1 cellular context compared by ENCODE assay signal in genomic region chr18:10805587-10806088, GRCh38.
TF ChIP-seq lines count a peak whose summit lies in the region.

No MANE protein-coding gene starts in this region.

TF ChIP-seq in K562, 482 proteins besides CTCF, POLR2A, EP300 and RAD21 (continued from another document):
- TF ChIP-seq PKNOX1 (IDR thresholded peaks at IDR 0.05) (peak; percentile 26; the same call in 1 of the 2 replicates), RREB1 (CRISPR knock-in tag; IDR thresholded peaks at IDR 0.05) (no peak), ZNF655 (CRISPR knock-in tag; IDR thresholded peaks at IDR 0.05) (no peak), PBX2 (CRISPR knock-in tag; IDR thresholded peaks at IDR 0.05; ENCODE audit: low read depth) (no peak), PBX2 (tag; conservative IDR thresholded peaks at IDR 0.05; ENCODE audit: low read depth) (peak; percentile 41; the same call in 1 of the 2 replicates)
- TF ChIP-seq, protein P1, sequence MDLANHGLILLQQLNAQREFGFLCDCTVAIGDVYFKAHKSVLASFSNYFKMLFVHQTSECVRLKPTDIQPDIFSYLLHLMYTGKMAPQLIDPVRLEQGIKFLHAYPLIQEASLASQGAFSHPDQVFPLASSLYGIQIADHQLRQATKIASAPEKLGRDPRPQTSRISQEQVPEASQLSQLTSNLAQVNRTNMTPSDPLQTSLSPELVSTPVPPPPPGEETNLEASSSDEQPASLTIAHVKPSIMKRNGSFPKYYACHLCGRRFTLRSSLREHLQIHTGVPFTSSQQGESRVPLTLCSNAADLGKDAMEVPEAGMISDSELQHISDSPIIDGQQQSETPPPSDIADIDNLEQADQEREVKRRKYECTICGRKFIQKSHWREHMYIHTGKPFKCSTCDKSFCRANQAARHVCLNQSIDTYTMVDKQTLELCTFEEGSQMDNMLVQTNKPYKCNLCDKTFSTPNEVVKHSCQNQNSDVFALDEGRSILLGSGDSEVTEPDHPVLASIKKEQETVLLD (IDR thresholded peaks at IDR 0.05), result no peak
